Comparison of ENCODE assay signal across 8 cellular contexts in the genomic region with DNA sequence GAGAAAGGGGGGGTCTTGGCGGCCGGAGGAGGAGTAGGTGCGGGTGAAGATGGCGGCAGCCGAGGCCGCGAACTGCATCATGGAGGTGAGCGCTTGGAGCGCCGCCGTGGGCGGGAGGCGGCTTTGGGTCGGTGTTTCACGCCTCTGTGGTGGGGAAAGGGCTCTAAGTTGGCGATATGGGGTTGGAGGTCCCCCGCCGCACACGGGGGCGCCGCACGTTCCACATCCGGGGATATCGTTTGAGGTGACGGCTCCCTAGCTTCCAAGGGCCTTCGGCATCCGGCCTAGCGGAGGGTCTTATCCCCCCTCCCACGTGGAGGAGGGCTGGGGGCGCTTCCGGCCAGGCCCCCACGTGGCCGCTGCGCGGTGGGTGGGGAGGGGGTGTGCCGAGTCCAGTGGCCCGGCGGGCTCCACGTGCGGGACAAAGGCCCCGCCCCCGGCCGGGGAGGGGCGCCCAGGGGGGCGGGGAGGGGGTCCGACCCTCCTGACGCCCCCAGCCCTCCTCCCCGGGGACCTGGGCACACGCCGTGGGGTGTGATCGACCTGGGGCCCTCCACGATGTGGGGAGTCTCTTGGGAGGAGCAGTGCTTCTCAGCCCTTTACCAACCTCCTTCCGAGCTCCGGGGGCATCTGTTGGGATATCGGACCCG. TPM values are rescaled to one million over a fixed set of nuclear protein-coding genes. Genes with fewer than 3 reads are reported as not detected.
DNase-seq lines count a peak whose midpoint lies in the region; ATAC-seq and TF ChIP-seq lines count a peak whose summit lies in the region.

Gene PRMT1, plus strand, starts transcription at position 40 of the 650 bp plus-strand sequence. Its CDS starts 10 bp downstream, at position 50.

- peak within 1 kb of the TSS; percentile 97 for H3K9ac ChIP-seq in HUES6 (ENCODE audit: low read length)

- peak within 1 kb of the TSS; percentile 99 for H3K27ac Mint-ChIP-seq in activated CD4-positive, alpha-beta T cell treated with anti-CD3 and anti-CD28 coated beads, Interleukin-2, amount 10 ng/mL, durations not matched to agents 24 days and 14 days

- H3K4me1 ChIP-seq in HUES6 (ENCODE audit: control insufficient read depth, insufficient read depth, low read length) (peaks cover 21% of the 10 kb centered on the region), suprapubic skin (peaks cover 42% of the 10 kb centered on the region)

- H3K36me3 Mint-ChIP-seq in activated CD4-positive, alpha-beta T cell treated with anti-CD3 and anti-CD28 coated beads, Interleukin-2, amount 10 ng/mL, durations not matched to agents 24 days and 14 days (ENCODE audit: low read depth) = peaks cover 31% of the 10 kb centered on the region

- H3K4me3 ChIP-seq in HUES6 (ENCODE audit: low read depth, low read length) = peak within 1 kb of the TSS; percentile 88
- peak within 1 kb of the TSS; percentile 95 for H3K4me3 ChIP-seq in epithelial cell of esophagus (ENCODE audit: low read length)
- H3K4me3 ChIP-seq in suprapubic skin = peak within 1 kb of the TSS; percentile 96

- 1% methylated on average over 17 of the region's 56 CpGs for WGBS in suprapubic skin

- TF ChIP-seq CTCF in epithelial cell of esophagus (IDR thresholded peaks at IDR 0.05; ENCODE audit: insufficient read depth, low read depth, low read length, missing control alignments) (no peak), suprapubic skin (IDR thresholded peaks at IDR 0.05) (no peak)

- H3K27me3 ChIP-seq in HUES6 (ENCODE audit: control insufficient read depth, insufficient read depth, low read length) (no peaks in the 10 kb centered on the region), suprapubic skin (no peaks in the 10 kb centered on the region)

- peak within 1 kb of the TSS; percentile 95 for H3K4me3 Mint-ChIP-seq in activated CD4-positive, alpha-beta T cell treated with anti-CD3 and anti-CD28 coated beads, Interleukin-2, amount 10 ng/mL, durations not matched to agents 24 days and 14 days

- peaks cover 28% of the 10 kb centered on the region for H3K4me1 Mint-ChIP-seq in activated CD4-positive, alpha-beta T cell treated with anti-CD3 and anti-CD28 coated beads, Interleukin-2, amount 10 ng/mL, durations not matched to agents 24 days and 14 days

- no peak for ATAC-seq in GM18873 (IDR thresholded peaks at IDR 0.05; ENCODE audit: low FRiP score, unreplicated experiment)

- H3K27me3 Mint-ChIP-seq in activated CD4-positive, alpha-beta T cell treated with anti-CD3 and anti-CD28 coated beads, Interleukin-2, amount 10 ng/mL, durations not matched to agents 24 days and 14 days = no peaks in the 10 kb centered on the region

- TF ChIP-seq EP300 in suprapubic skin (IDR thresholded peaks at IDR 0.05) = no peak

- H3K36me3 ChIP-seq in HUES6 (ENCODE audit: control insufficient read depth, insufficient read depth, low read length) (peaks cover 24% of the 10 kb centered on the region), suprapubic skin (peaks cover 10% of the 10 kb centered on the region)

- H3K9me3 ChIP-seq in HUES6 (ENCODE audit: control insufficient read depth, insufficient read depth, low read depth, low read length) (no peaks in the 10 kb centered on the region), suprapubic skin (no peaks in the 10 kb centered on the region)

- no peaks in the 10 kb centered on the region for H3K9me3 Mint-ChIP-seq in activated CD4-positive, alpha-beta T cell treated with anti-CD3 and anti-CD28 coated beads, Interleukin-2, amount 10 ng/mL, durations not matched to agents 24 days and 14 days

- TF ChIP-seq POLR2A in suprapubic skin (IDR thresholded peaks at IDR 0.05) = peak in 1 of 2 donors; percentile 74

- intact Hi-C loops in activated CD4-positive, alpha-beta T cell treated with anti-CD3 and anti-CD28 coated beads, Interleukin-2, amount 10 ng/mL, durations not matched to agents 24 days and 14 days (cut with micrococcal nuclease) = loop anchor here (2.0 kb wide), 3 partner anchors 181 to 251 kb away; partner anchors contain the start of genes ALDH16A1, ATF5, NUP62 and RPS11

- DNase-seq in ELR (ENCODE audit: low read depth) (peak; percentile 64), epithelial cell of esophagus (ENCODE audit: low read depth) (peak; percentile 45), mucosa of gallbladder (ENCODE audit: low spot score) (no peak), suprapubic skin (ENCODE audit: low spot score in 2 of 2) (no peak), NCI-H2107 treated with DMSO at 0.1 percent for 48 hours (lab: John Stamatoyannopoulos, UW; ENCODE audit: unreplicated experiment) (no peak)
- peak; percentile 89 for DNase-seq in activated CD4-positive, alpha-beta T cell treated with anti-CD3 and anti-CD28 coated beads, Interleukin-2, amount 10 ng/mL, durations not matched to agents 24 days and 14 days

- H3K27ac ChIP-seq in HUES6 (ENCODE audit: low read depth, low read length) (peak within 1 kb of the TSS; percentile 98), suprapubic skin (peak within 1 kb of the TSS; percentile 95)

RNA-seq across cellular contexts. Expression of gene PRMT1, which starts in this region (rescaled TPM):
- total RNA-seq in activated CD4-positive, alpha-beta T cell treated with anti-CD3 and anti-CD28 coated beads, Interleukin-2, amount 10 ng/mL, durations not matched to agents 24 days and 14 days = 510 and 512 TPM in 2 replicates
- total RNA-seq in mucosa of gallbladder (103 TPM), suprapubic skin (100 to 1,000 TPM; 101 to 142 (median 112) TPM)

Comparison
In these comparisons a context has a peak if more than half of its experiments do, and no peak if none do; other contexts are left out.
1. DNase-seq: peak in ELR (single experiment), activated CD4-positive, alpha-beta T cell treated with anti-CD3 and anti-CD28 coated beads, Interleukin-2, amount 10 ng/mL, durations not matched to agents 24 days and 14 days (single experiment) and epithelial cell of esophagus (single experiment); none in mucosa of gallbladder (single experiment), suprapubic skin (0 of 2) and NCI-H2107 treated with DMSO at 0.1 percent for 48 hours (single experiment).
2. Peak in every context shown above with its lines, with median percentiles within 50 percentile points of each other: H3K4me3 ChIP-seq.